Comparison of ENCODE assay signal across 1 cellular context in genomic region chr2:84946204-84947009, GRCh38.
TF ChIP-seq lines count a peak whose summit lies in the region.

No MANE protein-coding gene starts in this region.

TF ChIP-seq in HepG2, 621 proteins besides CTCF, POLR2A, EP300 and RAD21 (continued from another document and continues in another):
- TF ChIP-seq CENPBD1 (CRISPR knock-in tag; IDR thresholded peaks at IDR 0.05; ENCODE audit: borderline replicate concordance, low read depth) (no peak), CREB3 (CRISPR knock-in tag; IDR thresholded peaks at IDR 0.05) (no peak), NFATC3 (CRISPR knock-in tag; IDR thresholded peaks at IDR 0.05) (no peak), RELA (CRISPR knock-in tag; IDR thresholded peaks at IDR 0.05) (0 out of 2 replicates have a peak, but pooled peaks have one; percentile 62), ZBTB26 (CRISPR knock-in tag; IDR thresholded peaks at IDR 0.05; ENCODE audit: borderline replicate concordance) (0 out of 2 replicates have a peak, but pooled peaks have one; percentile 37), MXI1 (IDR thresholded peaks at IDR 0.05; ENCODE audit: borderline replicate concordance, low read depth, low read length) (peak; percentile 65; the same call in 1 of the 3 replicates), ZNF629 (CRISPR knock-in tag; conservative IDR thresholded peaks at IDR 0.05) (no peak; the same call in 1 of the 2 replicates), KDM2A (CRISPR knock-in tag; IDR thresholded peaks at IDR 0.05; ENCODE audit: borderline replicate concordance, low read depth) (peak; percentile 82), PCBP1 (IDR thresholded peaks at IDR 0.05; ENCODE audit: borderline replicate concordance, low read depth, low read length) (peak; percentile 98), GLI4 (CRISPR knock-in tag; IDR thresholded peaks at IDR 0.05; ENCODE audit: borderline replicate concordance) (no peak; the same call in 1 of the 2 replicates), CHD2 (IDR thresholded peaks at IDR 0.05; ENCODE audit: low read depth, low read length) (0 out of 2 replicates have a peak, but pooled peaks have one; percentile 13), SP2 (CRISPR knock-in tag; IDR thresholded peaks at IDR 0.05) (no peak), CREM (IDR thresholded peaks at IDR 0.05) (peak; percentile 72), CREM (CRISPR knock-in tag; IDR thresholded peaks at IDR 0.05) (no peak), ZNF362 (CRISPR knock-in tag; IDR thresholded peaks at IDR 0.05; ENCODE audit: borderline replicate concordance) (peak; percentile 19; the same call in 1 of the 2 replicates), MTA1 (CRISPR knock-in tag; IDR thresholded peaks at IDR 0.05; ENCODE audit: borderline replicate concordance) (peak; percentile 82), MNT (IDR thresholded peaks at IDR 0.05) (peak; percentile 18; the same call in 1 of the 2 replicates), SMAD3 (CRISPR knock-in tag; IDR thresholded peaks at IDR 0.05) (no peak; the same call in 1 of the 2 replicates), POGZ (CRISPR knock-in tag; IDR thresholded peaks at IDR 0.05) (peak; percentile 83), ZFP82 (CRISPR knock-in tag; IDR thresholded peaks at IDR 0.05; ENCODE audit: borderline replicate concordance) (no peak), ZNF441 (CRISPR knock-in tag; IDR thresholded peaks at IDR 0.05; ENCODE audit: borderline replicate concordance) (peak; percentile 90), ZNF841 (CRISPR knock-in tag; IDR thresholded peaks at IDR 0.05; ENCODE audit: borderline replicate concordance) (no peak), ZNF784 (CRISPR knock-in tag; IDR thresholded peaks at IDR 0.05; ENCODE audit: borderline replicate concordance) (no peak), ZNF354B (CRISPR knock-in tag; IDR thresholded peaks at IDR 0.05) (peak; percentile 28; the same call in 1 of the 2 replicates), ZNF225 (CRISPR knock-in tag; IDR thresholded peaks at IDR 0.05) (no peak), ZNF891 (CRISPR knock-in tag; IDR thresholded peaks at IDR 0.05) (no peak), U2AF1 (optimal IDR thresholded peaks at IDR 0.05; ENCODE audit: low read depth, low read length) (no peak), KDM5A (IDR thresholded peaks at IDR 0.05; ENCODE audit: borderline replicate concordance, low read length) (no peak), SALL1 (CRISPR knock-in tag; IDR thresholded peaks at IDR 0.05) (peak; percentile 97), ZNF580 (CRISPR knock-in tag; IDR thresholded peaks at IDR 0.05; ENCODE audit: borderline replicate concordance, low read depth) (peak; percentile 62; the same call in 1 of the 2 replicates), HES4 (CRISPR knock-in tag; IDR thresholded peaks at IDR 0.05; ENCODE audit: borderline replicate concordance) (no peak), LBX2 (CRISPR knock-in tag; IDR thresholded peaks at IDR 0.05; ENCODE audit: borderline replicate concordance) (0 out of 2 replicates have a peak, but pooled peaks have one; percentile 24), TFDP1 (CRISPR knock-in tag; IDR thresholded peaks at IDR 0.05; ENCODE audit: borderline replicate concordance) (peak; percentile 65; the same call in 1 of the 2 replicates), THAP9 (CRISPR knock-in tag; IDR thresholded peaks at IDR 0.05; ENCODE audit: borderline replicate concordance) (peak; percentile 63; the same call in 1 of the 2 replicates), RFXAP (CRISPR knock-in tag; IDR thresholded peaks at IDR 0.05; ENCODE audit: borderline replicate concordance) (peak; percentile 64; the same call in 1 of the 2 replicates), ARID4A (CRISPR knock-in tag; IDR thresholded peaks at IDR 0.05; ENCODE audit: borderline replicate concordance) (peak; percentile 59; the same call in 1 of the 2 replicates), TFAP4 (IDR thresholded peaks at IDR 0.05; ENCODE audit: borderline replicate concordance, low read depth) (peak; percentile 95), ZNF83 (CRISPR knock-in tag; IDR thresholded peaks at IDR 0.05; ENCODE audit: borderline replicate concordance) (peak; percentile 18; the same call in 1 of the 2 replicates), RXRB (CRISPR knock-in tag; IDR thresholded peaks at IDR 0.05; ENCODE audit: borderline replicate concordance) (peak; percentile 88), GPN1 (CRISPR knock-in tag; IDR thresholded peaks at IDR 0.05; ENCODE audit: borderline replicate concordance) (no peak), ZNF460 (CRISPR knock-in tag; IDR thresholded peaks at IDR 0.05; ENCODE audit: borderline replicate concordance) (peak; percentile 60; the same call in 1 of the 2 replicates), MIXL1 (CRISPR knock-in tag; IDR thresholded peaks at IDR 0.05) (peak; percentile 87; the same call in 1 of the 2 replicates), ARNT (IDR thresholded peaks at IDR 0.05) (no peak), ZNF558 (CRISPR knock-in tag; IDR thresholded peaks at IDR 0.05; ENCODE audit: borderline replicate concordance) (no peak), NCOA2 (CRISPR knock-in tag; IDR thresholded peaks at IDR 0.05) (peak; percentile 53; the same call in 1 of the 2 replicates), ZNF781 (CRISPR knock-in tag; IDR thresholded peaks at IDR 0.05; ENCODE audit: borderline replicate concordance, not compliant biosample characterization) (no peak)
